In the genomic region with DNA sequence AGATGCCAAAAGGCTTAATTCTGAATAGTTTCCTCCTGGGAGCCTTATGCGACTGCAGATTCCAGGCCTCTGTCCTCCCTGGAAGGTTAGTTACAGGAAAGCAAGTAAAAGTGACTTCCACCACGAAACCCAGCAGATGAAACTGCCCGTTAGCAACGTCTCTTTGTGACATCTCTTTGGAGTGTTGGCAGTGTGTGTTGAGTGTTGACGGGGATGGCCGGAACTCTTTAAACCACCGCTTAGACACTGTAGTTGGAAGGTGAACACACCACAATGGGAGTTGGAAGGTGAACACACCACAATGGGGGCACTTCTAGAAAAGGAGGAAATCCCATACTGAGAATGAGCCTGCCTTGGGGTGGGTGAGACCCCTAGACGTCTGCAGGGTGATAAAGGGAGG, we compare ENCODE assay signal across 11 cellular contexts. TPM values are rescaled to one million over a fixed set of nuclear protein-coding genes. Genes with fewer than 3 reads are reported as not detected.
DNase-seq lines count a peak whose midpoint lies in the region; ATAC-seq and TF ChIP-seq lines count a peak whose summit lies in the region.
"Had no signal": no experiment of that assay in that cellular context is flagged by ENCODE, and none has a peak within 500 bp of the region (broad histone marks: within the 10 kb centered on the region; RNA-seq: fewer than 3 reads in every experiment).

No MANE protein-coding gene starts in this region.

- H3K9me3 ChIP-seq in Caco-2: no peaks in the 10 kb centered on the region
- H3K9me3 ChIP-seq in uterus: no peaks in the 10 kb centered on the region

- peaks cover 33% of the 10 kb centered on the region for H3K4me1 Mint-ChIP-seq in Caco-2 (ENCODE audit: low read depth, unreplicated experiment)
- peaks cover 70% of the 10 kb centered on the region for H3K4me1 Mint-ChIP-seq in activated naive CD4-positive, alpha-beta T cell treated with anti-CD3 and anti-CD28 coated beads, Interleukin-2, amount 10 ng/mL, durations not matched to agents 7 days and 5 days
- H3K4me1 Mint-ChIP-seq in natural killer cell treated with Interleukin-12 subunit alpha and Interleukin-12 subunit beta and Interleukin-15 and Interleukin-18, amount 100 ng/mL, for 72 hours (ENCODE audit: low read depth in 2 of 2): peaks cover 50 to 59% of the 10 kb centered on the region in 2 donors

- TF ChIP-seq POLR2A in uterus (IDR thresholded peaks at IDR 0.05): no peak

- peak overlapping the region; percentile 69 for H3K4me3 Mint-ChIP-seq in Caco-2 (ENCODE audit: unreplicated experiment)
- H3K4me3 Mint-ChIP-seq in activated naive CD4-positive, alpha-beta T cell treated with anti-CD3 and anti-CD28 coated beads, Interleukin-2, amount 10 ng/mL, durations not matched to agents 7 days and 5 days: peak overlapping the region; percentile 86
- peak overlapping the region; percentile 100 for H3K4me3 Mint-ChIP-seq in natural killer cell treated with Interleukin-12 subunit alpha and Interleukin-12 subunit beta and Interleukin-15 and Interleukin-18, amount 100 ng/mL, for 72 hours

- no peaks in the 10 kb centered on the region for H3K9me3 Mint-ChIP-seq in Caco-2 (ENCODE audit: unreplicated experiment)
- H3K9me3 Mint-ChIP-seq in activated naive CD4-positive, alpha-beta T cell treated with anti-CD3 and anti-CD28 coated beads, Interleukin-2, amount 10 ng/mL, durations not matched to agents 7 days and 5 days: no peaks in the 10 kb centered on the region
- no peaks in the 10 kb centered on the region for H3K9me3 Mint-ChIP-seq in natural killer cell treated with Interleukin-12 subunit alpha and Interleukin-12 subunit beta and Interleukin-15 and Interleukin-18, amount 100 ng/mL, for 72 hours

- peak; percentile 68 to 72 for ATAC-seq in natural killer cell treated with Interleukin-12 subunit alpha and Interleukin-12 subunit beta and Interleukin-15 and Interleukin-18, amount 100 ng/mL, for 72 hours
- ATAC-seq in GM19463 (IDR thresholded peaks at IDR 0.05; ENCODE audit: unreplicated experiment): no peak
- ATAC-seq: Right ventricle myocardium inferior had no signal

- CTCF ChIA-PET in Caco-2 (lab: Charles Lee): no interaction called here
- CTCF ChIA-PET in activated naive CD4-positive, alpha-beta T cell treated with anti-CD3 and anti-CD28 coated beads, Interleukin-2, amount 10 ng/mL, durations not matched to agents 7 days and 5 days (lab: Charles Lee): interaction anchor here (1.3 to 1.6 kb wide), 2 partner anchors 11 to 16 kb away, joined by 3 to 8 read pairs; no protein-coding TSS in a partner anchor

- POLR2A ChIA-PET in Caco-2 (lab: Charles Lee): no interaction called here

- H3K4me3 ChIP-seq in Caco-2 (ENCODE audit: low read depth, low read length) (no peak overlapping the region), uterus (no peak overlapping the region)
- peak overlapping the region; percentile 65 for H3K4me3 ChIP-seq in Jurkat, Clone E6-1 (ENCODE audit: low read length)

- no peaks in the 10 kb centered on the region for H3K36me3 Mint-ChIP-seq in Caco-2 (ENCODE audit: insufficient read depth, unreplicated experiment)
- peaks cover 37% of the 10 kb centered on the region for H3K36me3 Mint-ChIP-seq in activated naive CD4-positive, alpha-beta T cell treated with anti-CD3 and anti-CD28 coated beads, Interleukin-2, amount 10 ng/mL, durations not matched to agents 7 days and 5 days
- H3K36me3 Mint-ChIP-seq in natural killer cell treated with Interleukin-12 subunit alpha and Interleukin-12 subunit beta and Interleukin-15 and Interleukin-18, amount 100 ng/mL, for 72 hours: no peaks in the 10 kb centered on the region

- intact Hi-C loops in Caco-2 (cut with micrococcal nuclease; ENCODE audit: unreplicated experiment): no loop called here
- intact Hi-C loops in uterus (cut with DNase I; ENCODE audit: low total_unique reads): no loop called here

- peaks cover 18% of the 10 kb centered on the region for H3K27me3 Mint-ChIP-seq in Caco-2 (ENCODE audit: insufficient read depth, unreplicated experiment)
- H3K27me3 Mint-ChIP-seq in activated naive CD4-positive, alpha-beta T cell treated with anti-CD3 and anti-CD28 coated beads, Interleukin-2, amount 10 ng/mL, durations not matched to agents 7 days and 5 days: peaks cover 3% of the 10 kb centered on the region
- H3K27me3 Mint-ChIP-seq in natural killer cell treated with Interleukin-12 subunit alpha and Interleukin-12 subunit beta and Interleukin-15 and Interleukin-18, amount 100 ng/mL, for 72 hours: no peaks in the 10 kb centered on the region

- H3K4me1 ChIP-seq in Caco-2 (peaks cover 19% of the 10 kb centered on the region), uterus (peaks cover 0 to 4% of the 10 kb centered on the region in 2 donors)

- peaks cover 3% of the 10 kb centered on the region; the same call in 1 of the 2 replicates for H3K27me3 ChIP-seq in Caco-2 (replicated peaks; ENCODE audit: control insufficient read depth, insufficient read depth, low read length)
- peaks cover 0 to 6% of the 10 kb centered on the region in 2 donors for H3K27me3 ChIP-seq in uterus

- peak overlapping the region; percentile 1 for H3K27ac Mint-ChIP-seq in Caco-2 (ENCODE audit: unreplicated experiment)
- H3K27ac Mint-ChIP-seq in activated naive CD4-positive, alpha-beta T cell treated with anti-CD3 and anti-CD28 coated beads, Interleukin-2, amount 10 ng/mL, durations not matched to agents 7 days and 5 days: peak overlapping the region; percentile 90
- peak overlapping the region; percentile 100 for H3K27ac Mint-ChIP-seq in natural killer cell treated with Interleukin-12 subunit alpha and Interleukin-12 subunit beta and Interleukin-15 and Interleukin-18, amount 100 ng/mL, for 72 hours

- H3K27ac ChIP-seq in uterus: no peak overlapping the region

- no peak for TF ChIP-seq CTCF in Caco-2 (IDR thresholded peaks at IDR 0.05; ENCODE audit: insufficient read depth in 1 of 2, low read depth in 1 of 2, low read length in 1 of 2, severe bottlenecking in 1 of 2, unreplicated experiment in 1 of 2)
- TF ChIP-seq CTCF in uterus (IDR thresholded peaks at IDR 0.05): no peak

- H3K36me3 ChIP-seq in Caco-2 (ENCODE audit: control insufficient read depth, insufficient read depth, low read length) (no peaks in the 10 kb centered on the region), uterus (no peaks in the 10 kb centered on the region)

- no peak for DNase-seq in Caco-2
- no peak for DNase-seq in Jurkat, Clone E6-1 (ENCODE audit: low read depth, low spot score)
- DNase-seq in activated naive CD4-positive, alpha-beta T cell treated with anti-CD3 and anti-CD28 coated beads, Interleukin-2, amount 10 ng/mL, durations not matched to agents 7 days and 5 days: peak; percentile 53
- peak; percentile 69 for DNase-seq in natural killer cell treated with Interleukin-12 subunit alpha and Interleukin-12 subunit beta and Interleukin-15 and Interleukin-18, amount 100 ng/mL, for 72 hours (ENCODE audit: low spot score)
- DNase-seq in COLO829 (ENCODE audit: low spot score): no peak
- no peak for DNase-seq in uterus
- no peak for DNase-seq in OCI-M2 (lab: John Stamatoyannopoulos, UW; ENCODE audit: unreplicated experiment)
- DNase-seq: NCI-H1105 treated with DMSO at 0.1 percent for 48 hours had no signal

- BruUV-seq in Caco-2 (replicated peaks; lab: Mats Ljungman, UMichigan): no TSS peak

RNA-seq across cellular contexts. Expression of gene SKAP1, which starts 0.9 kb away (rescaled TPM):
- total RNA-seq in Caco-2 (2022) (0.70 and 1.5 TPM in 2 replicates), uterus (1 to 10 TPM in 2 of 4 donors, under 1 TPM in 1, not detected in 1; 0.51 to 2.4 (median 1.9) TPM)
- polyA plus RNA-seq in Jurkat, Clone E6-1 (2012; ENCODE audit: insufficient read depth, insufficient read length): 35.2 TPM
- total RNA-seq in natural killer cell treated with Interleukin-12 subunit alpha and Interleukin-12 subunit beta and Interleukin-15 and Interleukin-18, amount 100 ng/mL, for 72 hours: 10 to 100 TPM; 40.9 to 44.9 TPM
- polyA plus RNA-seq: endothelial cell of umbilical vein had no signal

Comparison
In these comparisons a context has a peak if more than half of its experiments do, and no peak if none do; other contexts are left out.
1. DNase-seq: peak in activated naive CD4-positive, alpha-beta T cell treated with anti-CD3 and anti-CD28 coated beads, Interleukin-2, amount 10 ng/mL, durations not matched to agents 7 days and 5 days (single experiment) and natural killer cell treated with Interleukin-12 subunit alpha and Interleukin-12 subunit beta and Interleukin-15 and Interleukin-18, amount 100 ng/mL, for 72 hours (single experiment); none in Caco-2 (0 of 2), Jurkat, Clone E6-1 (single experiment), COLO829 (single experiment), uterus (0 of 2) and OCI-M2 (single experiment).
2. H3K27ac Mint-ChIP-seq: peak in every context shown above with its lines; median percentile 100 in natural killer cell treated with Interleukin-12 subunit alpha and Interleukin-12 subunit beta and Interleukin-15 and Interleukin-18, amount 100 ng/mL, for 72 hours; 90 in activated naive CD4-positive, alpha-beta T cell treated with anti-CD3 and anti-CD28 coated beads, Interleukin-2, amount 10 ng/mL, durations not matched to agents 7 days and 5 days; 1 in Caco-2.
3. RNA of gene SKAP1, which starts 0.9 kb away (total RNA-seq): 40.9 to 44.9 TPM in natural killer cell treated with Interleukin-12 subunit alpha and Interleukin-12 subunit beta and Interleukin-15 and Interleukin-18, amount 100 ng/mL, for 72 hours; 0.51 to 2.4 TPM in uterus and 0.70 to 1.5 TPM in Caco-2; every median in the first group is over 10 times any median in the second.
4. Peak in every context shown above with its lines, with median percentiles within 50 percentile points of each other: H3K4me3 Mint-ChIP-seq.